In genomic region chr3:196646736-196647216, GRCh38 we compare ENCODE assay signal across 24 cellular contexts. TPM values are rescaled to one million over a fixed set of nuclear protein-coding genes. Genes with fewer than 3 reads are reported as not detected.
A peak's percentile ranks its signal among the peaks of the same experiment; 100 is the strongest.
DNase-seq lines count a peak whose midpoint lies in the region; ATAC-seq and TF ChIP-seq lines count a peak whose summit lies in the region.
"Had no signal": no experiment of that assay in that cellular context is flagged by ENCODE, and none has a peak within 500 bp of the region (broad histone marks: within the 10 kb centered on the region; RNA-seq: fewer than 3 reads in every experiment).

No MANE protein-coding gene starts in this region.

- H3K4me1 Mint-ChIP-seq in GM23338 = peaks cover 39% of the 10 kb centered on the region
- peaks cover 84% of the 10 kb centered on the region for H3K4me1 Mint-ChIP-seq in dendritic cell treated with granulocyte-macrophage colony-stimulating factor and Interleukin-4, amounts not matched to agents 40 ng/mL and 50 ng/mL, for 4 days (ENCODE audit: low read depth)

- TF ChIP-seq CTCF in GM23338 (conservative IDR thresholded peaks at IDR 0.05; ENCODE audit: low read depth in 2 of 2) (no peak), osteoblast (IDR thresholded peaks at IDR 0.05; ENCODE audit: extremely low read depth, low read depth, low read length) (no peak)

- H3F3A ChIP-seq in GM23338 (replicated peaks; ENCODE audit: low read depth) = peaks cover 5% of the 10 kb centered on the region; the same call in 1 of the 2 replicates

- no peak overlapping the region for H3K9ac ChIP-seq in BLaER1

- H3K4me3 Mint-ChIP-seq in GM23338 = no peak overlapping the region
- H3K4me3 Mint-ChIP-seq in dendritic cell treated with granulocyte-macrophage colony-stimulating factor and Interleukin-4, amounts not matched to agents 40 ng/mL and 50 ng/mL, for 4 days = peak overlapping the region; percentile 44
- H3K4me3 Mint-ChIP-seq: activated CD8-positive, alpha-beta memory T cell treated with anti-CD3 and anti-CD28 coated beads, Interleukin-2, amount 10 ng/mL, durations not matched to agents 7 days and 5 days had no signal

- H3K27me3 Mint-ChIP-seq in GM23338 (ENCODE audit: insufficient read depth, low read depth, poor library complexity) = peaks cover 14% of the 10 kb centered on the region
- H3K27me3 Mint-ChIP-seq in dendritic cell treated with granulocyte-macrophage colony-stimulating factor and Interleukin-4, amounts not matched to agents 40 ng/mL and 50 ng/mL, for 4 days = no peaks in the 10 kb centered on the region
- H3K27me3 Mint-ChIP-seq: activated CD8-positive, alpha-beta memory T cell treated with anti-CD3 and anti-CD28 coated beads, Interleukin-2, amount 10 ng/mL, durations not matched to agents 7 days and 5 days had no signal

- peak overlapping the region; percentile 98 for H3K4me2 ChIP-seq in BLaER1
- no peak overlapping the region for H3K4me2 ChIP-seq in GM23338
- no peak overlapping the region for H3K4me2 ChIP-seq in osteoblast (ENCODE audit: insufficient read depth, low read length)

- H3K27me3 ChIP-seq in BLaER1 (no peaks in the 10 kb centered on the region), GM23338 (ENCODE audit: insufficient read depth) (no peaks in the 10 kb centered on the region), osteoblast (ENCODE audit: insufficient read depth, low read length) (no peaks in the 10 kb centered on the region)
- H3K27me3 ChIP-seq: right lobe of liver had no signal

- no peak for DNase-seq in GM23338 (ENCODE audit: low spot score)
- peak; percentile 23 for DNase-seq in osteoblast (ENCODE audit: insufficient read length, low spot score, missing footprints)
- DNase-seq in NCI-H226 = no peak
- no peak for DNase-seq in NCI-H1930 (lab: John Stamatoyannopoulos, UW)
- DNase-seq: activated CD4-positive, alpha-beta T cell treated with anti-CD3 and anti-CD28 coated beads, Interleukin-2, amount 50 U/mL, for 4 hours; activated CD8-positive, alpha-beta memory T cell treated with anti-CD3 and anti-CD28 coated beads, Interleukin-2, amount 10 ng/mL, durations not matched to agents 7 days and 5 days; activated naive CD4-positive, alpha-beta T cell treated with Interleukin-2 at 50 U/mL for 16 hours; activated T-cell treated with anti-CD3 and anti-CD28 coated beads, Interleukin-2, amount 50 U/mL, for 48 hours; caudate nucleus; DMS79 treated with DMSO at 0.1 percent for 48 hours; Kasumi-1; left ventricle myocardium inferior; NCI-H1436; NCI-H2081 treated with DMSO at 0.1 percent for 48 hours; NCI-H2227 treated with DMSO at 0.1 percent for 48 hours; right lobe of liver; trophoblast cell had no signal

- H3K79me2 ChIP-seq in GM23338 (replicated peaks; ENCODE audit: insufficient read depth) (no peaks in the 10 kb centered on the region), osteoblast (ENCODE audit: insufficient read depth, low read length) (no peaks in the 10 kb centered on the region)

- H3K4me3 ChIP-seq in BLaER1 (no peak overlapping the region), GM23338 (no peak overlapping the region), osteoblast (ENCODE audit: insufficient read depth, low read length) (no peak overlapping the region)
- H3K4me3 ChIP-seq: left ventricle myocardium inferior, prostate gland, right lobe of liver, SK-N-MC had no signal

- intact Hi-C loops in dendritic cell treated with granulocyte-macrophage colony-stimulating factor and Interleukin-4, amounts not matched to agents 40 ng/mL and 50 ng/mL, for 4 days (cut with micrococcal nuclease) = no loop called here

- peaks cover 100% of the 10 kb centered on the region for H4K20me1 ChIP-seq in BLaER1
- no peaks in the 10 kb centered on the region for H4K20me1 ChIP-seq in GM23338 (replicated peaks; ENCODE audit: insufficient read depth)
- no peaks in the 10 kb centered on the region for H4K20me1 ChIP-seq in osteoblast (ENCODE audit: insufficient read depth, low read length)

- H3K9me3 Mint-ChIP-seq in GM23338 = no peaks in the 10 kb centered on the region
- H3K9me3 Mint-ChIP-seq in dendritic cell treated with granulocyte-macrophage colony-stimulating factor and Interleukin-4, amounts not matched to agents 40 ng/mL and 50 ng/mL, for 4 days = no peaks in the 10 kb centered on the region

- H3K36me3 ChIP-seq in BLaER1 = peaks cover 81% of the 10 kb centered on the region
- H3K36me3 ChIP-seq in GM23338 (ENCODE audit: insufficient read depth) = no peaks in the 10 kb centered on the region
- H3K36me3 ChIP-seq in osteoblast (ENCODE audit: insufficient read depth, low read length) = no peaks in the 10 kb centered on the region
- H3K36me3 ChIP-seq: left ventricle myocardium inferior, prostate gland, right lobe of liver had no signal

- H3K4me1 ChIP-seq in BLaER1 = peaks cover 100% of the 10 kb centered on the region
- H3K4me1 ChIP-seq in GM23338 (ENCODE audit: insufficient read depth) = peaks cover 36% of the 10 kb centered on the region
- H3K4me1 ChIP-seq in osteoblast (ENCODE audit: insufficient read depth, low read length) = peaks cover 18% of the 10 kb centered on the region
- H3K4me1 ChIP-seq: prostate gland, right lobe of liver had no signal

- H2AFZ ChIP-seq in GM23338 = no peak overlapping the region
- H2AFZ ChIP-seq in osteoblast (ENCODE audit: low read length) = no peak overlapping the region

- H3K9me2 ChIP-seq in GM23338 (ENCODE audit: insufficient read depth) = no peaks in the 10 kb centered on the region

- no peak overlapping the region for H3K27ac Mint-ChIP-seq in GM23338
- H3K27ac Mint-ChIP-seq in dendritic cell treated with granulocyte-macrophage colony-stimulating factor and Interleukin-4, amounts not matched to agents 40 ng/mL and 50 ng/mL, for 4 days = peak overlapping the region; percentile 35

- H3K9me3 ChIP-seq in BLaER1 (no peaks in the 10 kb centered on the region), osteoblast (ENCODE audit: low read depth, low read length) (no peaks in the 10 kb centered on the region)
- H3K9me3 ChIP-seq: left ventricle myocardium inferior, prostate gland, right lobe of liver had no signal

- peaks cover 3% of the 10 kb centered on the region; the same call in 1 of the 3 replicates for H3K36me3 Mint-ChIP-seq in GM23338 (ENCODE audit: low read depth)
- H3K36me3 Mint-ChIP-seq in dendritic cell treated with granulocyte-macrophage colony-stimulating factor and Interleukin-4, amounts not matched to agents 40 ng/mL and 50 ng/mL, for 4 days (ENCODE audit: low read depth) = peaks cover 100% of the 10 kb centered on the region

- ATAC-seq in GM23338 (no peak), HG02623 (IDR thresholded peaks at IDR 0.05; ENCODE audit: unreplicated experiment) (no peak), GM21423 (IDR thresholded peaks at IDR 0.05; ENCODE audit: unreplicated experiment) (no peak)
- ATAC-seq: activated CD8-positive, alpha-beta memory T cell treated with anti-CD3 and anti-CD28 coated beads, Interleukin-2, amount 10 ng/mL, durations not matched to agents 7 days and 5 days; PC-3 had no signal

- H3K27ac ChIP-seq in BLaER1 = peak overlapping the region; percentile 13; the same call in 1 of the 2 replicates
- peak overlapping the region; percentile 65 for H3K27ac ChIP-seq in GM23338 (ENCODE audit: low read depth)
- H3K27ac ChIP-seq in osteoblast (ENCODE audit: low read depth, low read length) = no peak overlapping the region
- H3K27ac ChIP-seq: left ventricle myocardium inferior, prostate gland, right lobe of liver, SK-N-MC had no signal

TF ChIP-seq in GM23338, 12 proteins besides CTCF, POLR2A, EP300 and RAD21 (continues in another document):
- TF ChIP-seq POLR2AphosphoS5 (IDR thresholded peaks at IDR 0.05; ENCODE audit: low read depth) (no peak), STAT1 (IDR thresholded peaks at IDR 0.05; ENCODE audit: unreplicated experiment) (no peak), ZNF114 (CRISPR knock-in tag; IDR thresholded peaks at IDR 0.05) (no peak)

RNA-seq across cellular contexts. Expression of gene NRROS, which starts 7.3 kb away (rescaled TPM):
- total RNA-seq in GM23338 (2014; rRNA removed; shearing (Covaris generic)) = 5.9 and 8.5 TPM in 2 replicates
- 1.2 and 2.3 TPM in 2 replicates for polyA plus RNA-seq in GM23338 (2016; fragmentation: Nextera tagmentation; extraction: Ambion mirVana)
- total RNA-seq in osteoblast = 0.72 and 1.2 TPM in 2 replicates
